Comparison of ENCODE assay signal across 20 cellular contexts in the genomic region with DNA sequence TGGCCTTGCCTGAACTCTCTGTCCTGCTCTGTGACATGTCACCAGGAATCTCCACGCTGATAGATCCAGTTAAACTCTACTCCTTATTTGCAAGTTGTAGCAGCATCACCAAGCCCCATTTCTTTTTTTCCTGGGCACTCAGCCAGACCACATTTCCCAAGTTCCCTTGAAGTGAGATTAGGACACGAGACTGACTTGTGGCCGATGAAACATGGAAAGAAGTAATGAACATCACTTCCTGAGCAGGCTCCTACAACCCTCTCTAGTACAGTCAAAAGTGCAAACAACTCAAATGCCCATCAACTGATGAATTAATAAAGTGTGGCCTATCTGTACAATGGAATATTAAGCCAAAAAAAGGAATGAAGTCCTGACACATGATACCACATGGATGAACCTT.
A peak's percentile ranks its signal among the peaks of the same experiment; 100 is the strongest.
DNase-seq lines count a peak whose midpoint lies in the region; ATAC-seq and TF ChIP-seq lines count a peak whose summit lies in the region.
"Had no signal": no experiment of that assay in that cellular context is flagged by ENCODE, and none has a peak within 500 bp of the region (broad histone marks: within the 10 kb centered on the region; RNA-seq: fewer than 3 reads in every experiment).

No MANE protein-coding gene starts in this region.

- no peaks in the 10 kb centered on the region for H3K9me3 ChIP-seq in adrenal gland (replicated peaks in 1 of 3)
- H3K9me3 ChIP-seq in ascending aorta, result no peaks in the 10 kb centered on the region
- H3K9me3 ChIP-seq: gastrocnemius medialis, mucosa of descending colon, SJSA1 had no signal

- H3K9me3 Mint-ChIP-seq in HFFc6, result no peaks in the 10 kb centered on the region

- H3K4me3 ChIP-seq in adrenal gland (no peak overlapping the region), ascending aorta (no peak overlapping the region)
- H3K4me3 ChIP-seq: gastrocnemius medialis, mucosa of descending colon, SJSA1 had no signal

- H3K27me3 Mint-ChIP-seq in HFFc6 (ENCODE audit: insufficient read depth), result peaks cover 16% of the 10 kb centered on the region
- H3K27me3 Mint-ChIP-seq: activated naive CD8-positive, alpha-beta T cell; type B pancreatic cell had no signal

- H3K36me3 Mint-ChIP-seq in HFFc6 (ENCODE audit: low read depth), result no peaks in the 10 kb centered on the region
- H3K36me3 Mint-ChIP-seq: activated naive CD8-positive, alpha-beta T cell; type B pancreatic cell had no signal

- TF ChIP-seq CTCF in HFFc6 (IDR thresholded peaks at IDR 0.05) (no peak), adrenal gland (IDR thresholded peaks at IDR 0.05) (no peak), ascending aorta (IDR thresholded peaks at IDR 0.05) (no peak)

- ATAC-seq in HG03520 (IDR thresholded peaks at IDR 0.05; ENCODE audit: unreplicated experiment), result no peak
- ATAC-seq: gastrocnemius medialis, mucosa of descending colon had no signal

- H3K27me3 ChIP-seq in adrenal gland (no peaks in the 10 kb centered on the region), ascending aorta (no peaks in the 10 kb centered on the region)
- H3K27me3 ChIP-seq: gastrocnemius medialis, SJSA1 had no signal

- H3K4me1 Mint-ChIP-seq in HFFc6 (ENCODE audit: low read depth), result no peaks in the 10 kb centered on the region
- H3K4me1 Mint-ChIP-seq: B cell had no signal

- 13 to 32% (median 16%) methylated on average over 3 of the region's 3 CpGs for WGBS in adrenal gland, 4 donors

- H3K27ac Mint-ChIP-seq in HFFc6, result no peak overlapping the region
- H3K27ac Mint-ChIP-seq: activated naive CD8-positive, alpha-beta T cell; B cell; type B pancreatic cell had no signal

- intact Hi-C loops in adrenal gland (cut with DNase I) (no loop called here), ascending aorta (cut with DNase I) (no loop called here)

- H3K36me3 ChIP-seq in adrenal gland (replicated peaks in 1 of 2) (no peaks in the 10 kb centered on the region), ascending aorta (no peaks in the 10 kb centered on the region)
- H3K36me3 ChIP-seq: gastrocnemius medialis, SJSA1 had no signal

- TF ChIP-seq POLR2A in adrenal gland (IDR thresholded peaks at IDR 0.05) (no peak), erythroblast (IDR thresholded peaks at IDR 0.05; ENCODE audit: low read length) (no peak)

- H3K4me1 ChIP-seq in adrenal gland (replicated peaks in 1 of 2) (no peaks in the 10 kb centered on the region), ascending aorta (no peaks in the 10 kb centered on the region)
- H3K4me1 ChIP-seq: gastrocnemius medialis, parathyroid adenoma, SJSA1 had no signal

- H3K27ac ChIP-seq in adrenal gland, result peak overlapping the region in 2 of 5 donors; percentile 20 to 49
- no peak overlapping the region for H3K27ac ChIP-seq in ascending aorta
- H3K27ac ChIP-seq: gastrocnemius medialis, parathyroid adenoma, SJSA1, VCaP had no signal

- no peak overlapping the region for H3K4me3 Mint-ChIP-seq in HFFc6
- H3K4me3 Mint-ChIP-seq: activated naive CD8-positive, alpha-beta T cell; B cell; type B pancreatic cell had no signal

- peak; percentile 4 for DNase-seq in AG08395 (ENCODE audit: low spot score)
- DNase-seq in HFFc6, result peak; percentile 7
- DNase-seq in adrenal gland, result peak; percentile 30 to 77 (median 66)
- peak; percentile 36 for DNase-seq in glomerular visceral epithelial cell (ENCODE audit: extremely low spot score)
- DNase-seq in NCI-H82 treated with DMSO at 0.1 percent for 48 hours (lab: John Stamatoyannopoulos, UW; ENCODE audit: unreplicated experiment), result no peak
- DNase-seq in erythroblast (lab: John Stamatoyannopoulos, UW), result no peak
- DNase-seq in ascending aorta (ENCODE audit: low spot score in 2 of 2), result no peak
- DNase-seq: activated CD8-positive, alpha-beta memory T cell treated with anti-CD3 and anti-CD28 coated beads, Interleukin-2, amount 50 U/mL, for 4 hours; cortex of kidney; DND-41; gastrocnemius medialis; Karpas-422 had no signal

Comparison
In these comparisons a context has a peak if more than half of its experiments do, and no peak if none do; other contexts are left out.
1. DNase-seq: peak in AG08395 (single experiment), HFFc6 (single experiment), adrenal gland (7 of 7) and glomerular visceral epithelial cell (single experiment); none in NCI-H82 treated with DMSO at 0.1 percent for 48 hours (single experiment), erythroblast (0 of 2) and ascending aorta (0 of 2).